22 cellular contexts compared by ENCODE assay signal in genomic region chr12:106188249-106188648, GRCh38. TPM values are rescaled to one million over a fixed set of nuclear protein-coding genes. Genes with fewer than 3 reads are reported as not detected.
"Had no signal": no experiment of that assay in that cellular context is flagged by ENCODE, and none has a peak within 500 bp of the region (broad histone marks: within the 10 kb centered on the region; RNA-seq: fewer than 3 reads in every experiment).

No MANE protein-coding gene starts in this region.

- H3K27ac ChIP-seq: left lung, prostate gland, suprapubic skin, WERI-Rb-1 had no signal

- H3K36me3 Mint-ChIP-seq: activated naive CD8-positive, alpha-beta T cell; type B pancreatic cell had no signal

- ATAC-seq: activated T-cell treated with anti-CD3 and anti-CD28 coated beads, Interleukin-2, amount 50 U/mL, for 72 hours; left lung had no signal

- H3K4me3 Mint-ChIP-seq: activated naive CD8-positive, alpha-beta T cell; activated T-cell treated with anti-CD3 and anti-CD28 coated beads, Interleukin-2, amount 50 U/mL, for 72 hours; nephron; stimulated activated naive CD8-positive, alpha-beta T cell treated with anti-CD3 and anti-CD28 coated beads, Interleukin-15, Interleukin-2, amounts not matched to agents 100 ng/mL and 50 ng/mL, for 24 hours; type B pancreatic cell had no signal

- DNase-seq: activated CD4-positive, alpha-beta T cell treated with anti-CD3 and anti-CD28 coated beads, Interleukin-2, amount 50 U/mL, for 4 hours; activated effector memory CD4-positive, alpha-beta T cell treated with anti-CD3 and anti-CD28 coated beads, Interleukin-2, amount 50 U/mL, for 16 hours; activated T-cell treated with anti-CD3 and anti-CD28 coated beads, Interleukin-2, amount 50 U/mL, for 72 hours; effector memory CD4-positive, alpha-beta T cell; hippocampal formation; kidney; left lung; mammary epithelial cell; midbrain; right cardiac atrium; small intestine; stimulated activated CD4-positive, alpha-beta T cell treated with anti-CD3 and anti-CD28 coated beads, Interleukin-15, amount 100 ng/mL, for 24 hours; stimulated activated CD4-positive, alpha-beta T cell treated with anti-CD3 and anti-CD28 coated beads, Interleukin-2, amount 100 ng/mL, for 48 hours; T-helper 2 cell; WERI-Rb-1 had no signal

- H3K9me3 ChIP-seq: left lung, prostate gland, suprapubic skin had no signal

- H3K4me1 ChIP-seq: left lung, prostate gland, suprapubic skin had no signal

- H3K27me3 Mint-ChIP-seq: type B pancreatic cell had no signal

- H3K4me3 ChIP-seq: left lung, prostate gland, suprapubic skin had no signal

- H3K36me3 ChIP-seq: left lung, prostate gland, suprapubic skin, WERI-Rb-1 had no signal

- H3K27ac Mint-ChIP-seq: activated naive CD8-positive, alpha-beta T cell; activated T-cell treated with anti-CD3 and anti-CD28 coated beads, Interleukin-2, amount 50 U/mL, for 72 hours; nephron; stimulated activated naive CD8-positive, alpha-beta T cell treated with anti-CD3 and anti-CD28 coated beads, Interleukin-15, Interleukin-2, amounts not matched to agents 100 ng/mL and 50 ng/mL, for 24 hours; type B pancreatic cell had no signal

- H3K9me3 Mint-ChIP-seq: activated T-cell treated with anti-CD3 and anti-CD28 coated beads, Interleukin-2, amount 50 U/mL, for 72 hours; nephron; stimulated activated naive CD8-positive, alpha-beta T cell treated with anti-CD3 and anti-CD28 coated beads, Interleukin-15, Interleukin-2, amounts not matched to agents 100 ng/mL and 50 ng/mL, for 24 hours; type B pancreatic cell had no signal

RNA-seq across cellular contexts. Expression of gene NUAK1, which starts 49.5 kb away (rescaled TPM):
- total RNA-seq: activated CD8-positive, alpha-beta memory T cell treated with anti-CD3 and anti-CD28 coated beads for 36 hours had no signal
